In genomic region chr18:2857491-2858063, GRCh38 we compare ENCODE assay signal across 9 cellular contexts. TPM values are rescaled to one million over a fixed set of nuclear protein-coding genes. Genes with fewer than 3 reads are reported as not detected.
A peak's percentile ranks its signal among the peaks of the same experiment; 100 is the strongest.
DNase-seq lines count a peak whose midpoint lies in the region; ATAC-seq, FAIRE-seq and TF ChIP-seq lines count a peak whose summit lies in the region.
"Had no signal": no experiment of that assay in that cellular context is flagged by ENCODE, and none has a peak within 500 bp of the region (broad histone marks: within the 10 kb centered on the region; RNA-seq: fewer than 3 reads in every experiment).

No MANE protein-coding gene starts in this region.

- no peak overlapping the region for H2AFZ ChIP-seq in astrocyte (ENCODE audit: low read depth, low read length)

- no peak for TF ChIP-seq POLR2A in sigmoid colon (IDR thresholded peaks at IDR 0.05)

- no peak overlapping the region for H3K4me3 Mint-ChIP-seq in astrocyte (ENCODE audit: unreplicated experiment)
- no peak overlapping the region for H3K4me3 Mint-ChIP-seq in endothelial cell (ENCODE audit: unreplicated experiment)
- no peak overlapping the region for H3K4me3 Mint-ChIP-seq in endodermal cell
- H3K4me3 Mint-ChIP-seq in effector memory CD8-positive, alpha-beta T cell: no peak overlapping the region
- H3K4me3 Mint-ChIP-seq: activated naive CD8-positive, alpha-beta T cell had no signal

- no peaks in the 10 kb centered on the region for H3K79me2 ChIP-seq in astrocyte (ENCODE audit: insufficient read depth, low read length)

- no peaks in the 10 kb centered on the region for H3K27me3 ChIP-seq in BLaER1 treated with 17β-estradiol and CSF1 and Interleukin-3, amounts not matched to agents 10 nM and 100 nM
- H3K27me3 ChIP-seq in astrocyte (ENCODE audit: insufficient read depth, low read length) (no peaks in the 10 kb centered on the region), right atrium auricular region (no peaks in the 10 kb centered on the region), sigmoid colon (no peaks in the 10 kb centered on the region), endodermal cell (ENCODE audit: control insufficient read depth, insufficient read depth, low read length, poor library complexity, severe bottlenecking) (no peaks in the 10 kb centered on the region)

- WGBS in sigmoid colon, 2 donors: 69 to 71% methylated on average over 17 of the region's 17 CpGs
- 92% methylated on average over 14 to 17 of the region's 17 CpGs for WGBS in endodermal cell (ENCODE audit: insufficient coverage in 1 of 2, insufficient read length in 1 of 2), 2 experiments

- intact Hi-C loops in sigmoid colon (cut with DNase I): no loop called here

- TF ChIP-seq CTCF in astrocyte (IDR thresholded peaks at IDR 0.05; ENCODE audit: insufficient read depth, low read depth, low read length) (no peak), right atrium auricular region (IDR thresholded peaks at IDR 0.05) (no peak), sigmoid colon (IDR thresholded peaks at IDR 0.05) (no peak), endothelial cell (IDR thresholded peaks at IDR 0.05; ENCODE audit: unreplicated experiment) (no peak), endodermal cell (conservative IDR thresholded peaks at IDR 0.05) (no peak)

- peaks cover 0 to 68% (median 0%) of the 10 kb centered on the region in 11 experiments; a peak in 7 of 22 replicates for H3K36me3 ChIP-seq in BLaER1 treated with 17β-estradiol and CSF1 and Interleukin-3, amounts not matched to agents 10 nM and 100 nM
- H3K36me3 ChIP-seq in astrocyte (ENCODE audit: insufficient read depth, low read length) (no peaks in the 10 kb centered on the region), right atrium auricular region (no peaks in the 10 kb centered on the region), sigmoid colon (no peaks in the 10 kb centered on the region), endodermal cell (ENCODE audit: control insufficient read depth, insufficient read depth, low read length) (no peaks in the 10 kb centered on the region)

- peaks cover 0 to 89% (median 0%) of the 10 kb centered on the region in 11 experiments; a peak in 6 of 22 replicates for H4K20me1 ChIP-seq in BLaER1 treated with 17β-estradiol and CSF1 and Interleukin-3, amounts not matched to agents 10 nM and 100 nM
- no peaks in the 10 kb centered on the region for H4K20me1 ChIP-seq in astrocyte (ENCODE audit: insufficient read depth, low read length)

- peak overlapping the region; percentile 75 for H3K27ac Mint-ChIP-seq in astrocyte (ENCODE audit: unreplicated experiment)
- no peak overlapping the region for H3K27ac Mint-ChIP-seq in endothelial cell (ENCODE audit: unreplicated experiment)
- H3K27ac Mint-ChIP-seq in endodermal cell: no peak overlapping the region
- H3K27ac Mint-ChIP-seq in effector memory CD8-positive, alpha-beta T cell: no peak overlapping the region
- H3K27ac Mint-ChIP-seq: activated naive CD8-positive, alpha-beta T cell had no signal

- no peak for FAIRE-seq in astrocyte (lab: Jason Lieb, UNC)

- H3K4me1 Mint-ChIP-seq in astrocyte (ENCODE audit: low read depth, unreplicated experiment) (peaks cover 29% of the 10 kb centered on the region), endothelial cell (ENCODE audit: unreplicated experiment) (peaks cover 11% of the 10 kb centered on the region), endodermal cell (peaks cover 19% of the 10 kb centered on the region)
- peaks cover 0 to 2% of the 10 kb centered on the region in 2 donors for H3K4me1 Mint-ChIP-seq in effector memory CD8-positive, alpha-beta T cell (ENCODE audit: low read depth in 2 of 2)

- DNase-seq in astrocyte (ENCODE audit: low read depth) (peak; percentile 16), right atrium auricular region (ENCODE audit: low spot score) (peak; percentile 96), sigmoid colon (peak; percentile 92), endothelial cell (ENCODE audit: low spot score) (no peak), NCI-H1436 (lab: John Stamatoyannopoulos, UW) (no peak), endodermal cell (no peak)
- DNase-seq in effector memory CD8-positive, alpha-beta T cell: no peak

- TF ChIP-seq EP300 in sigmoid colon (IDR thresholded peaks at IDR 0.05): no peak

- H3K27me3 Mint-ChIP-seq in astrocyte (ENCODE audit: low read depth, unreplicated experiment): no peaks in the 10 kb centered on the region
- H3K27me3 Mint-ChIP-seq in endothelial cell (ENCODE audit: unreplicated experiment): peaks cover 3% of the 10 kb centered on the region
- H3K27me3 Mint-ChIP-seq in endodermal cell (ENCODE audit: insufficient read depth): peaks cover 13% of the 10 kb centered on the region
- peaks cover 16 to 42% of the 10 kb centered on the region in 2 donors for H3K27me3 Mint-ChIP-seq in effector memory CD8-positive, alpha-beta T cell
- H3K27me3 Mint-ChIP-seq: activated naive CD8-positive, alpha-beta T cell had no signal

- H3K36me3 Mint-ChIP-seq in astrocyte (ENCODE audit: low read depth, unreplicated experiment) (peaks cover 11% of the 10 kb centered on the region), endothelial cell (ENCODE audit: low read depth, unreplicated experiment) (no peaks in the 10 kb centered on the region), endodermal cell (ENCODE audit: low read depth) (peaks cover 8% of the 10 kb centered on the region)
- H3K36me3 Mint-ChIP-seq in effector memory CD8-positive, alpha-beta T cell (ENCODE audit: insufficient read depth): no peaks in the 10 kb centered on the region

- H3K4me2 ChIP-seq in BLaER1 treated with 17β-estradiol and CSF1 and Interleukin-3, amounts not matched to agents 10 nM and 100 nM: peak overlapping the region in 9 of 11 experiments; percentile 24 to 92 (median 63); a peak in 16 of 22 replicates
- H3K4me2 ChIP-seq in astrocyte (ENCODE audit: low read length): peak overlapping the region; percentile 49

- H3K9me3 Mint-ChIP-seq in astrocyte (ENCODE audit: unreplicated experiment) (peaks cover 8% of the 10 kb centered on the region), endothelial cell (ENCODE audit: unreplicated experiment) (no peaks in the 10 kb centered on the region), endodermal cell (peaks cover 17% of the 10 kb centered on the region)
- H3K9me3 Mint-ChIP-seq in effector memory CD8-positive, alpha-beta T cell: no peaks in the 10 kb centered on the region

- H3K4me3 ChIP-seq in BLaER1 treated with 17β-estradiol and CSF1 and Interleukin-3, amounts not matched to agents 10 nM and 100 nM: peak overlapping the region in 2 of 10 experiments; percentile 13 to 26; a peak in 1 of 20 replicates
- H3K4me3 ChIP-seq in astrocyte (ENCODE audit: insufficient read depth, low read depth, low read length) (peak overlapping the region; percentile 3), right atrium auricular region (peak overlapping the region in 1 of 2 donors; percentile 4), sigmoid colon (no peak overlapping the region), endodermal cell (ENCODE audit: low read length) (no peak overlapping the region)

- no peak for ATAC-seq in effector memory CD8-positive, alpha-beta T cell (replicated peaks)

- peak overlapping the region in 5 of 11 experiments; percentile 28 to 67 (median 62); a peak in 11 of 22 replicates for H3K9ac ChIP-seq in BLaER1 treated with 17β-estradiol and CSF1 and Interleukin-3, amounts not matched to agents 10 nM and 100 nM
- no peak overlapping the region for H3K9ac ChIP-seq in astrocyte (ENCODE audit: low read length)
- H3K9ac ChIP-seq in endodermal cell (ENCODE audit: extremely low read depth, low read length, poor library complexity, severe bottlenecking): no peak overlapping the region

- peaks cover 12 to 26% (median 14%) of the 10 kb centered on the region in 11 experiments for H3K9me3 ChIP-seq in BLaER1 treated with 17β-estradiol and CSF1 and Interleukin-3, amounts not matched to agents 10 nM and 100 nM (replicated peaks in 1 of 11)
- H3K9me3 ChIP-seq in astrocyte (ENCODE audit: insufficient read depth, low read depth, low read length) (no peaks in the 10 kb centered on the region), right atrium auricular region (peaks cover 0 to 5% of the 10 kb centered on the region in 2 donors), sigmoid colon (no peaks in the 10 kb centered on the region), endodermal cell (ENCODE audit: control insufficient read depth, low read length) (peaks cover 14% of the 10 kb centered on the region)

- H3K4me1 ChIP-seq in BLaER1 treated with 17β-estradiol and CSF1 and Interleukin-3, amounts not matched to agents 10 nM and 100 nM: peaks cover 0 to 67% (median 28%) of the 10 kb centered on the region in 10 experiments; a peak in 16 of 20 replicates
- no peaks in the 10 kb centered on the region for H3K4me1 ChIP-seq in astrocyte (ENCODE audit: insufficient read depth, low read length)
- H3K4me1 ChIP-seq in right atrium auricular region: peaks cover 0 to 29% of the 10 kb centered on the region in 2 donors
- peaks cover 0 to 7% (median 0%) of the 10 kb centered on the region in 4 donors for H3K4me1 ChIP-seq in sigmoid colon
- H3K4me1 ChIP-seq in endodermal cell (ENCODE audit: control insufficient read depth, insufficient read depth, low read length): peaks cover 8% of the 10 kb centered on the region

- peak overlapping the region in 8 of 11 experiments; percentile 38 to 80 (median 60); a peak in 14 of 22 replicates for H3K27ac ChIP-seq in BLaER1 treated with 17β-estradiol and CSF1 and Interleukin-3, amounts not matched to agents 10 nM and 100 nM
- H3K27ac ChIP-seq in astrocyte (ENCODE audit: low read depth, low read length): no peak overlapping the region
- H3K27ac ChIP-seq in right atrium auricular region: peak overlapping the region; percentile 40 to 42
- peak overlapping the region; percentile 35 to 69 (median 53) for H3K27ac ChIP-seq in sigmoid colon
- no peak overlapping the region for H3K27ac ChIP-seq in endodermal cell (ENCODE audit: low read depth, low read length)

RNA-seq across cellular contexts. Expression of gene EMILIN2, which starts 10.8 kb away (rescaled TPM):
- total RNA-seq in astrocyte (29.6 and 33.4 TPM in 2 replicates), right atrium auricular region (10 to 100 TPM in 1 of 2 donors, 1 to 10 TPM in 1; 6.9 to 13.2 TPM), sigmoid colon (10 to 100 TPM in 2 of 4 donors, 1 to 10 TPM in 2; 6.1 to 12.0 (median 10.4) TPM), endothelial cell (ENCODE audit: unreplicated experiment) (6.8 TPM), endodermal cell (10 to 100 TPM; 14.2 to 16.8 TPM)
- polyA plus RNA-seq in sigmoid colon: 10 to 100 TPM in 1 of 3 donors, 1 to 10 TPM in 2; 4.8 to 12.0 (median 9.5) TPM
- polyA plus RNA-seq in endodermal cell (2013, experiment 1 of 2): 7.2 TPM
- polyA plus RNA-seq in endodermal cell (2013, experiment 2 of 2): 5.8 TPM

Comparison
In these comparisons a context has a peak if more than half of its experiments do, and no peak if none do; other contexts are left out.
1. H3K27ac ChIP-seq: peak in BLaER1 treated with 17β-estradiol and CSF1 and Interleukin-3, amounts not matched to agents 10 nM and 100 nM (8 of 11), right atrium auricular region (2 of 2) and sigmoid colon (4 of 4); none in astrocyte (single experiment) and endodermal cell (single experiment).
2. DNase-seq: peak in astrocyte (single experiment), right atrium auricular region (single experiment) and sigmoid colon (single experiment); none in endothelial cell (single experiment), NCI-H1436 (single experiment), endodermal cell (single experiment) and effector memory CD8-positive, alpha-beta T cell (0 of 3).